In genomic region chr1:51642739-51643142, GRCh38 we compare ENCODE assay signal across 12 cellular contexts. TPM values are rescaled to one million over a fixed set of nuclear protein-coding genes. Genes with fewer than 3 reads are reported as not detected.
DNase-seq lines count a peak whose midpoint lies in the region; ATAC-seq, FAIRE-seq and TF ChIP-seq lines count a peak whose summit lies in the region.
"Had no signal": no experiment of that assay in that cellular context is flagged by ENCODE, and none has a peak within 500 bp of the region (broad histone marks: within the 10 kb centered on the region; RNA-seq: fewer than 3 reads in every experiment).

No MANE protein-coding gene starts in this region.

- no peak overlapping the region for H2AFZ ChIP-seq in astrocyte (ENCODE audit: low read depth, low read length)

- peaks cover 2% of the 10 kb centered on the region for H3K9me3 Mint-ChIP-seq in astrocyte (ENCODE audit: unreplicated experiment)

- H3K4me1 ChIP-seq in astrocyte (ENCODE audit: insufficient read depth, low read length) (peaks cover 38% of the 10 kb centered on the region), gastrocnemius medialis (peaks cover 78 to 85% of the 10 kb centered on the region in 2 donors)

- H3K9me3 ChIP-seq in astrocyte (ENCODE audit: insufficient read depth, low read depth, low read length) = no peaks in the 10 kb centered on the region
- no peaks in the 10 kb centered on the region for H3K9me3 ChIP-seq in gastrocnemius medialis

- FAIRE-seq in astrocyte (lab: Jason Lieb, UNC) = peak; percentile 43
- no peak for FAIRE-seq in RCC 7860 (lab: Jason Lieb, UNC)

- in situ Hi-C loops in Caki2 (cut with HindIII; ENCODE audit: low pct_unique_long_range_greater_than_20kb, low sequenced_read_pairs) (no loop called here), gastrocnemius medialis (cut with MboI; ENCODE audit: low sequenced_read_pairs in 4 of 4) (loop anchor here in 2 of 4 donors (25.0 kb wide), 1 partner anchor 120 kb away; no protein-coding TSS in a partner anchor), G401 (cut with HindIII; ENCODE audit: low sequenced_read_pairs) (no loop called here)

- H3K4me3 Mint-ChIP-seq in astrocyte (ENCODE audit: unreplicated experiment) = peak overlapping the region; percentile 36

- TF ChIP-seq POLR2A in gastrocnemius medialis (IDR thresholded peaks at IDR 0.05) = peak in 1 of 2 donors; percentile 24

- peaks cover 52% of the 10 kb centered on the region for H3K79me2 ChIP-seq in astrocyte (ENCODE audit: insufficient read depth, low read length)

- H3K36me3 ChIP-seq in astrocyte (ENCODE audit: insufficient read depth, low read length) = no peaks in the 10 kb centered on the region
- H3K36me3 ChIP-seq in gastrocnemius medialis = no peaks in the 10 kb centered on the region

- H3K9ac ChIP-seq in astrocyte (ENCODE audit: low read length) = peak overlapping the region; percentile 64

- H3K27ac ChIP-seq in astrocyte (ENCODE audit: low read depth, low read length) (peak overlapping the region; percentile 84), gastrocnemius medialis (peak overlapping the region; percentile 75 to 99 (median 82))

- H3K27me3 ChIP-seq in astrocyte (ENCODE audit: insufficient read depth, low read length) (no peaks in the 10 kb centered on the region), gastrocnemius medialis (no peaks in the 10 kb centered on the region)

- H3K4me3 ChIP-seq in astrocyte (ENCODE audit: insufficient read depth, low read depth, low read length) (no peak overlapping the region), gastrocnemius medialis (no peak overlapping the region)

- H3K4me2 ChIP-seq in astrocyte (ENCODE audit: low read length) = peak overlapping the region; percentile 46

- peaks cover 36% of the 10 kb centered on the region for H3K4me1 Mint-ChIP-seq in astrocyte (ENCODE audit: low read depth, unreplicated experiment)

- H3K36me3 Mint-ChIP-seq in astrocyte (ENCODE audit: low read depth, unreplicated experiment) = peaks cover 2% of the 10 kb centered on the region

- DNase-seq in Caki2 (ENCODE audit: low read depth) (peak; percentile 72), astrocyte (ENCODE audit: low read depth) (peak; percentile 93), hepatic stellate cell (ENCODE audit: low spot score) (peak; percentile 35), gastrocnemius medialis (no peak), G401 (ENCODE audit: low spot score) (no peak), RCC 7860 (ENCODE audit: low spot score) (no peak)
- DNase-seq in NK-92 treated with Interleukin-12 subunit alpha and Interleukin-12 subunit beta, amount 100 ng/mL, for 24 hours (lab: John Stamatoyannopoulos, UW) = no peak
- DNase-seq: activated CD8-positive, alpha-beta memory T cell treated with anti-CD3 and anti-CD28 coated beads for 24 hours; Calu3; MV-4-11; RPMI8226 had no signal

- intact Hi-C loops in gastrocnemius medialis (cut with DNase I; ENCODE audit: low total_unique reads) = no loop called here

- no peaks in the 10 kb centered on the region for H3K27me3 Mint-ChIP-seq in astrocyte (ENCODE audit: low read depth, unreplicated experiment)

- TF ChIP-seq CTCF in astrocyte (IDR thresholded peaks at IDR 0.05; ENCODE audit: insufficient read depth, low read depth, low read length) (no peak), gastrocnemius medialis (IDR thresholded peaks at IDR 0.05 in 4 of 5, conservative IDR thresholded peaks at IDR 0.05 in 1 of 5) (no peak)

- peak overlapping the region; percentile 79 for H3K27ac Mint-ChIP-seq in astrocyte (ENCODE audit: unreplicated experiment)

- peak; percentile 57 to 61 for ATAC-seq in gastrocnemius medialis
- no peak for ATAC-seq in HG03460 (IDR thresholded peaks at IDR 0.05; ENCODE audit: unreplicated experiment)

- no peaks in the 10 kb centered on the region for H4K20me1 ChIP-seq in astrocyte (ENCODE audit: insufficient read depth, low read length)

RNA-seq across cellular contexts. Expression of gene OSBPL9, which starts 25.8 kb away (rescaled TPM):
- 75.0 and 76.5 TPM in 2 replicates for total RNA-seq in Caki2 (2014; rRNA removed; shearing (Covaris generic); ENCODE audit: low replicate concordance)
- total RNA-seq in astrocyte = 115 and 117 TPM in 2 replicates
- 100 to 1,000 TPM in 3 of 4 donors, 10 to 100 TPM in 1; 65.8 to 206 (median 136) TPM for total RNA-seq in gastrocnemius medialis
- total RNA-seq in G401 (2014; rRNA removed; shearing (Covaris generic)) = 115 and 174 TPM in 2 replicates

Comparison
In these comparisons a context has a peak if more than half of its experiments do, and no peak if none do; other contexts are left out.
1. DNase-seq: peak in Caki2 (single experiment), astrocyte (single experiment) and hepatic stellate cell (single experiment); none in gastrocnemius medialis (0 of 2), G401 (single experiment), NK-92 treated with Interleukin-12 subunit alpha and Interleukin-12 subunit beta, amount 100 ng/mL, for 24 hours (single experiment) and RCC 7860 (single experiment).